Comparison of ENCODE assay signal across 8 cellular contexts in genomic region chr2:38375711-38376345, GRCh38. TPM values are rescaled to one million over a fixed set of nuclear protein-coding genes. Genes with fewer than 3 reads are reported as not detected.
DNase-seq lines count a peak whose midpoint lies in the region; ATAC-seq and TF ChIP-seq lines count a peak whose summit lies in the region.

No MANE protein-coding gene starts in this region.

- peaks cover 62% of the 10 kb centered on the region for H3K4me1 Mint-ChIP-seq in activated naive CD4-positive, alpha-beta T cell treated with anti-CD3 and anti-CD28 coated beads, Interleukin-2, amount 10 ng/mL, durations not matched to agents 7 days and 5 days
- peaks cover 72 to 88% (median 75%) of the 10 kb centered on the region in 3 donors for H3K4me1 Mint-ChIP-seq in T-cell

- H3K4me3 Mint-ChIP-seq in activated naive CD4-positive, alpha-beta T cell treated with anti-CD3 and anti-CD28 coated beads, Interleukin-2, amount 10 ng/mL, durations not matched to agents 7 days and 5 days, result peak overlapping the region; percentile 91
- H3K4me3 Mint-ChIP-seq in T-cell, result peak overlapping the region; percentile 90 to 93 (median 93)

- peak; percentile 1 to 21 (median 3) for ATAC-seq in T-cell (replicated peaks in 1 of 4)

- H3K9me3 ChIP-seq in esophagus muscularis mucosa (no peaks in the 10 kb centered on the region), neuronal stem cell (replicated peaks in 1 of 2; ENCODE audit: control insufficient read depth in 2 of 2, insufficient read depth in 1 of 2, low read depth in 1 of 2, low read length in 2 of 2) (no peaks in the 10 kb centered on the region)

- intact Hi-C loops in esophagus muscularis mucosa (cut with DNase I), result loop anchor here (2.0 to 10.0 kb wide), 4 partner anchors 59 to 229 kb away; partner anchors contain the start of gene HNRNPLL

- H3K9me3 Mint-ChIP-seq in activated naive CD4-positive, alpha-beta T cell treated with anti-CD3 and anti-CD28 coated beads, Interleukin-2, amount 10 ng/mL, durations not matched to agents 7 days and 5 days, result no peaks in the 10 kb centered on the region
- no peaks in the 10 kb centered on the region for H3K9me3 Mint-ChIP-seq in T-cell

- H3K27ac ChIP-seq in esophagus muscularis mucosa (replicated peaks in 1 of 4) (peak overlapping the region; percentile 97 to 100 (median 100)), neuronal stem cell (replicated peaks; ENCODE audit: low read length) (no peak overlapping the region)

- H3K27me3 Mint-ChIP-seq in activated naive CD4-positive, alpha-beta T cell treated with anti-CD3 and anti-CD28 coated beads, Interleukin-2, amount 10 ng/mL, durations not matched to agents 7 days and 5 days, result no peaks in the 10 kb centered on the region
- no peaks in the 10 kb centered on the region for H3K27me3 Mint-ChIP-seq in T-cell

- H2AK5ac ChIP-seq in neuronal stem cell (ENCODE audit: low read depth, low read length), result peak overlapping the region; percentile 75

- peak overlapping the region; percentile 88 for H3K27ac Mint-ChIP-seq in activated naive CD4-positive, alpha-beta T cell treated with anti-CD3 and anti-CD28 coated beads, Interleukin-2, amount 10 ng/mL, durations not matched to agents 7 days and 5 days
- peak overlapping the region; percentile 79 to 92 for H3K27ac Mint-ChIP-seq in T-cell

- CTCF ChIA-PET in activated naive CD4-positive, alpha-beta T cell treated with anti-CD3 and anti-CD28 coated beads, Interleukin-2, amount 10 ng/mL, durations not matched to agents 7 days and 5 days (lab: Charles Lee), result interaction anchor here (0.6 to 2.5 kb wide), 12 partner anchors 9 to 161 kb away, joined by 3 to 25 read pairs (median 4); no protein-coding TSS in a partner anchor
- CTCF ChIA-PET in T-cell (lab: Charles Lee), result interaction anchor here (0.5 to 1.7 kb wide), 5 partner anchors 8 to 132 kb away, joined by 3 to 8 read pairs (median 4); no protein-coding TSS in a partner anchor

- H2AFZ ChIP-seq in neuronal stem cell (ENCODE audit: low read length), result peak overlapping the region; percentile 96

- peak; percentile 68 for DNase-seq in activated naive CD4-positive, alpha-beta T cell treated with anti-CD3 and anti-CD28 coated beads, Interleukin-2, amount 10 ng/mL, durations not matched to agents 7 days and 5 days
- DNase-seq in activated naive CD4-positive, alpha-beta T cell (lab: John Stamatoyannopoulos, UW), result no peak
- DNase-seq in T-cell (peak in 18 of 34 experiments; percentile 12 to 51 (median 40)), esophagus muscularis mucosa (ENCODE audit: extremely low spot score) (no peak), neuronal stem cell (ENCODE audit: low spot score) (no peak), MV-4-11 (lab: John Stamatoyannopoulos, UW) (no peak), GM10266 (ENCODE audit: extremely low spot score) (no peak)
- DNase-seq in activated CD4-positive, CD25-positive, alpha-beta regulatory T cell treated with anti-CD3 and anti-CD28 coated beads, Interleukin-2, amount 50 U/mL, for 72 hours, result no peak

- peaks cover 10% of the 10 kb centered on the region for H3K36me3 Mint-ChIP-seq in activated naive CD4-positive, alpha-beta T cell treated with anti-CD3 and anti-CD28 coated beads, Interleukin-2, amount 10 ng/mL, durations not matched to agents 7 days and 5 days
- no peaks in the 10 kb centered on the region for H3K36me3 Mint-ChIP-seq in T-cell

- peak overlapping the region; percentile 100 for H3K18ac ChIP-seq in neuronal stem cell (ENCODE audit: low read length)

- no peak overlapping the region for H2BK5ac ChIP-seq in neuronal stem cell (ENCODE audit: low read length)

- POLR2A ChIA-PET in T-cell (lab: Charles Lee), result interaction anchor here in 1 of 2 donors (0.5 to 1.7 kb wide), 4 partner anchors 9 to 375 kb away, joined by 5 to 9 read pairs (median 6); partner anchors contain the start of gene SRSF7

- peak overlapping the region; percentile 99 for H3K23ac ChIP-seq in neuronal stem cell (ENCODE audit: low read depth, low read length, poor library complexity)

- H3K4me2 ChIP-seq in neuronal stem cell (ENCODE audit: insufficient read depth, low read length, poor library complexity, severe bottlenecking), result peak overlapping the region; percentile 84

- peaks cover 9% of the 10 kb centered on the region for H3K79me1 ChIP-seq in neuronal stem cell (ENCODE audit: low read depth, low read length)

- H2BK12ac ChIP-seq in neuronal stem cell (ENCODE audit: low read length), result peak overlapping the region; percentile 73

- H3K4me1 ChIP-seq in esophagus muscularis mucosa (peaks cover 20 to 60% (median 58%) of the 10 kb centered on the region in 4 donors), neuronal stem cell (ENCODE audit: control insufficient read depth in 2 of 2, insufficient read depth in 1 of 2, low read depth in 1 of 2, low read length in 2 of 2) (peaks cover 4 to 7% of the 10 kb centered on the region in 2 donors)

- peak overlapping the region; percentile 86 to 98 (median 96) for H3K4me3 ChIP-seq in esophagus muscularis mucosa
- H3K4me3 ChIP-seq in neuronal stem cell (ENCODE audit: low read length in 2 of 2), result peak overlapping the region; percentile 94 to 98

- H3K36me3 ChIP-seq in esophagus muscularis mucosa (no peaks in the 10 kb centered on the region), neuronal stem cell (replicated peaks in 1 of 2; ENCODE audit: control insufficient read depth in 2 of 2, insufficient read depth in 2 of 2, low read length in 2 of 2) (peaks cover 0 to 11% of the 10 kb centered on the region in 2 donors)

- WGBS in esophagus muscularis mucosa, result 9% methylated on average over 18 of the region's 18 CpGs
- no CpG with 5 or more reads among the region's 18 CpGs for WGBS in neuronal stem cell (ENCODE audit: extremely low coverage in 2 of 2, insufficient read length in 2 of 2, insufficient replicate concordance in 1 of 2), 2 donors

- no peak for TF ChIP-seq CTCF in esophagus muscularis mucosa (IDR thresholded peaks at IDR 0.05)
- TF ChIP-seq CTCF in GM10266 (IDR thresholded peaks at IDR 0.05; ENCODE audit: control insufficient read depth, insufficient read depth, low read depth, missing control alignments), result no peak

- H3K27me3 ChIP-seq in esophagus muscularis mucosa (no peaks in the 10 kb centered on the region), neuronal stem cell (ENCODE audit: control insufficient read depth in 3 of 3, insufficient read depth in 3 of 3, low read depth in 1 of 3, low read length in 3 of 3) (no peaks in the 10 kb centered on the region)

- peak overlapping the region; percentile 17 for H3K4ac ChIP-seq in neuronal stem cell (ENCODE audit: low read length)

- TF ChIP-seq EP300 in esophagus muscularis mucosa (IDR thresholded peaks at IDR 0.05), result no peak

- H4K8ac ChIP-seq in neuronal stem cell (ENCODE audit: low read depth, low read length), result no peak overlapping the region

- H4K91ac ChIP-seq in neuronal stem cell (ENCODE audit: low read depth, low read length, poor library complexity), result peak overlapping the region; percentile 89

- H2BK15ac ChIP-seq in neuronal stem cell (ENCODE audit: low read length), result peak overlapping the region; percentile 85

- peak overlapping the region; percentile 99 for H3K9ac ChIP-seq in neuronal stem cell (ENCODE audit: low read depth, low read length, poor library complexity)

- no peak for TF ChIP-seq POLR2A in esophagus muscularis mucosa (IDR thresholded peaks at IDR 0.05; ENCODE audit: low read depth)

- no peak overlapping the region for H3K14ac ChIP-seq in neuronal stem cell (ENCODE audit: low read length)

- no peak overlapping the region for H2BK120ac ChIP-seq in neuronal stem cell (ENCODE audit: low read depth, low read length)

RNA-seq across cellular contexts. Expression of gene ATL2, which starts 1.2 kb away (rescaled TPM):
- total RNA-seq in T-cell (10 to 100 TPM; 43.6 to 60.1 (median 50.0) TPM), esophagus muscularis mucosa (100 to 1,000 TPM; 159 to 260 (median 231) TPM)
- 41.0 TPM for polyA plus RNA-seq in neuronal stem cell (2013, experiment 1 of 2)
- polyA plus RNA-seq in neuronal stem cell (2013, experiment 2 of 2), result 41.3 TPM

Comparison
In these comparisons a context has a peak if more than half of its experiments do, and no peak if none do; other contexts are left out.
1. DNase-seq: peak in activated naive CD4-positive, alpha-beta T cell treated with anti-CD3 and anti-CD28 coated beads, Interleukin-2, amount 10 ng/mL, durations not matched to agents 7 days and 5 days (single experiment) and T-cell (18 of 34); none in activated naive CD4-positive, alpha-beta T cell (0 of 4), esophagus muscularis mucosa (single experiment), neuronal stem cell (single experiment), MV-4-11 (single experiment), GM10266 (single experiment) and activated CD4-positive, CD25-positive, alpha-beta regulatory T cell treated with anti-CD3 and anti-CD28 coated beads, Interleukin-2, amount 50 U/mL, for 72 hours (single experiment).